8 cellular contexts compared by ENCODE assay signal in genomic region chr6:108134213-108134973, GRCh38. TPM values are rescaled to one million over a fixed set of nuclear protein-coding genes. Genes with fewer than 3 reads are reported as not detected.
DNase-seq lines count a peak whose midpoint lies in the region; ATAC-seq and TF ChIP-seq lines count a peak whose summit lies in the region.

No MANE protein-coding gene starts in this region.

- peaks cover 69% of the 10 kb centered on the region for H3K27me3 ChIP-seq in CD4-positive, alpha-beta T cell (ENCODE audit: control insufficient read depth, insufficient read depth, low read length)
- H3K27me3 ChIP-seq in OCI-LY3 (ENCODE audit: low read depth, low read length): peaks cover 4% of the 10 kb centered on the region; the same call in 1 of the 2 replicates
- peaks cover 46% of the 10 kb centered on the region for H3K27me3 ChIP-seq in foreskin keratinocyte

- H3K4me2 ChIP-seq in OCI-LY3 (ENCODE audit: low read length): peak overlapping the region; percentile 64

- H3K9me3 Mint-ChIP-seq in CD4-positive, alpha-beta T cell: no peaks in the 10 kb centered on the region
- H3K9me3 Mint-ChIP-seq in progenitor cell of endocrine pancreas (ENCODE audit: low read depth): no peaks in the 10 kb centered on the region

- CTCF ChIA-PET in CD4-positive, alpha-beta T cell (lab: Charles Lee): interaction anchor here (0.6 kb wide), 1 partner anchor 748 kb away, joined by 3 read pairs; no protein-coding TSS in a partner anchor

- H2AFZ ChIP-seq in OCI-LY3 (ENCODE audit: low read depth, low read length): peak overlapping the region; percentile 36; the same call in 1 of the 2 replicates

- no peak for TF ChIP-seq CTCF in CD4-positive, alpha-beta T cell (IDR thresholded peaks at IDR 0.05)
- no peak for TF ChIP-seq CTCF in OCI-LY3 (IDR thresholded peaks at IDR 0.05; ENCODE audit: low read depth, low read length)
- no peak for TF ChIP-seq CTCF in epithelial cell of proximal tubule (conservative IDR thresholded peaks at IDR 0.05; ENCODE audit: low read depth, low read length)
- no peak for TF ChIP-seq CTCF in progenitor cell of endocrine pancreas (IDR thresholded peaks at IDR 0.05; ENCODE audit: unreplicated experiment)
- TF ChIP-seq CTCF in foreskin keratinocyte (conservative IDR thresholded peaks at IDR 0.05): no peak

- peaks cover 14% of the 10 kb centered on the region for H3K4me1 Mint-ChIP-seq in CD4-positive, alpha-beta T cell (ENCODE audit: low read depth)
- H3K4me1 Mint-ChIP-seq in progenitor cell of endocrine pancreas (ENCODE audit: low read depth): peaks cover 10% of the 10 kb centered on the region

- in situ Hi-C loops in ACHN (cut with HindIII; ENCODE audit: low pct_ligation_motif_present, low pct_unique_long_range_greater_than_20kb, low sequenced_read_pairs): no loop called here

- H3K4me3 Mint-ChIP-seq in CD4-positive, alpha-beta T cell: peak overlapping the region; percentile 14
- peak overlapping the region; percentile 43 for H3K4me3 Mint-ChIP-seq in progenitor cell of endocrine pancreas (ENCODE audit: low read depth)

- H3K4me3 ChIP-seq in OCI-LY3 (ENCODE audit: low read length): peak overlapping the region; percentile 71
- H3K4me3 ChIP-seq in epithelial cell of proximal tubule (ENCODE audit: low read depth, low read length): peak overlapping the region; percentile 56

- H3K27me3 Mint-ChIP-seq in CD4-positive, alpha-beta T cell: peaks cover 81% of the 10 kb centered on the region
- H3K27me3 Mint-ChIP-seq in progenitor cell of endocrine pancreas: peaks cover 71% of the 10 kb centered on the region

- 0 out of 2 replicates have a peak overlapping the region, but pooled peaks have one; percentile 36 for H3K9ac ChIP-seq in OCI-LY3 (ENCODE audit: low read length)

- H4K20me1 ChIP-seq in OCI-LY3 (ENCODE audit: insufficient read depth, low read length): no peaks in the 10 kb centered on the region

- POLR2A ChIA-PET in CD4-positive, alpha-beta T cell (lab: Charles Lee): no interaction called here

- intact Hi-C loops in CD4-positive, alpha-beta T cell (cut with DNase I, micrococcal nuclease): no loop called here
- intact Hi-C loops in posterior cingulate gyrus (cut with DNase I): no loop called here

- no peak overlapping the region for H3K27ac Mint-ChIP-seq in CD4-positive, alpha-beta T cell
- peak overlapping the region; percentile 94 for H3K27ac Mint-ChIP-seq in progenitor cell of endocrine pancreas

- H3K9me3 ChIP-seq in CD4-positive, alpha-beta T cell (ENCODE audit: control insufficient read depth, low read length): no peaks in the 10 kb centered on the region
- H3K9me3 ChIP-seq in OCI-LY3 (ENCODE audit: insufficient read depth, low read length): no peaks in the 10 kb centered on the region

- no peaks in the 10 kb centered on the region for H3K36me3 ChIP-seq in OCI-LY3 (replicated peaks; ENCODE audit: low read depth, low read length)

- H3K4me1 ChIP-seq in OCI-LY3 (ENCODE audit: low read length) (peaks cover 14% of the 10 kb centered on the region), foreskin keratinocyte (peaks cover 5% of the 10 kb centered on the region)

- no peaks in the 10 kb centered on the region for H3K36me3 Mint-ChIP-seq in CD4-positive, alpha-beta T cell (ENCODE audit: low read depth)
- no peaks in the 10 kb centered on the region for H3K36me3 Mint-ChIP-seq in progenitor cell of endocrine pancreas (ENCODE audit: insufficient read depth)

- no peaks in the 10 kb centered on the region for H3K79me2 ChIP-seq in OCI-LY3 (ENCODE audit: low read length)

- no peak for DNase-seq in CD4-positive, alpha-beta T cell
- no peak for DNase-seq in epithelial cell of proximal tubule (ENCODE audit: low read depth)
- no peak for DNase-seq in progenitor cell of endocrine pancreas (ENCODE audit: low spot score, unreplicated experiment)
- DNase-seq in foreskin keratinocyte: no peak
- DNase-seq in posterior cingulate gyrus: no peak
- DNase-seq in ACHN: no peak

- H3K27ac ChIP-seq in CD4-positive, alpha-beta T cell (ENCODE audit: low read depth, low read length): no peak overlapping the region
- H3K27ac ChIP-seq in OCI-LY3 (ENCODE audit: low read length) (no peak overlapping the region), foreskin keratinocyte (no peak overlapping the region)

- no peak for ATAC-seq in CD4-positive, alpha-beta T cell (ENCODE audit: poor library complexity)
- no peak for ATAC-seq in foreskin keratinocyte
- no peak for ATAC-seq in HG02678 (IDR thresholded peaks at IDR 0.05; ENCODE audit: unreplicated experiment)

RNA-seq across cellular contexts. Expression of gene NR2E1, which starts 31.4 kb away (rescaled TPM):
- total RNA-seq in CD4-positive, alpha-beta T cell: not detected
- total RNA-seq in epithelial cell of proximal tubule: not detected in 2 replicates
- not detected in 2 replicates for total RNA-seq in progenitor cell of endocrine pancreas
- not detected in 2 replicates for total RNA-seq in foreskin keratinocyte
- not detected in 2 replicates for polyA plus RNA-seq in foreskin keratinocyte

RNA-seq across cellular contexts. Expression of gene OSTM1, which starts 59.9 kb away (rescaled TPM):
- 10 to 100 TPM; 16.3 to 20.9 TPM for total RNA-seq in CD4-positive, alpha-beta T cell
- total RNA-seq in epithelial cell of proximal tubule (15.0 and 19.1 TPM in 2 replicates), progenitor cell of endocrine pancreas (8.2 and 11.8 TPM in 2 replicates), foreskin keratinocyte (26.3 and 28.9 TPM in 2 replicates)
- polyA plus RNA-seq in foreskin keratinocyte: 12.9 and 16.2 TPM in 2 replicates
